Comparison of ENCODE assay signal across 14 cellular contexts in genomic region chr3:48723725-48724124, GRCh38. TPM values are rescaled to one million over a fixed set of nuclear protein-coding genes. Genes with fewer than 3 reads are reported as not detected.
A peak's percentile ranks its signal among the peaks of the same experiment; 100 is the strongest.
DNase-seq lines count a peak whose midpoint lies in the region; ATAC-seq and TF ChIP-seq lines count a peak whose summit lies in the region.
"Had no signal": no experiment of that assay in that cellular context is flagged by ENCODE, and none has a peak within 500 bp of the region (broad histone marks: within the 10 kb centered on the region; RNA-seq: fewer than 3 reads in every experiment).

No MANE protein-coding gene starts in this region.

- H3K9me3 Mint-ChIP-seq in Caco-2 (ENCODE audit: unreplicated experiment) (no peaks in the 10 kb centered on the region), endothelial cell (ENCODE audit: unreplicated experiment) (no peaks in the 10 kb centered on the region)
- H3K9me3 Mint-ChIP-seq: CD4-positive, alpha-beta memory T cell; GM23338 had no signal

- H3K27me3 Mint-ChIP-seq in Caco-2 (ENCODE audit: insufficient read depth, unreplicated experiment), result no peaks in the 10 kb centered on the region
- H3K27me3 Mint-ChIP-seq in endothelial cell (ENCODE audit: unreplicated experiment), result no peaks in the 10 kb centered on the region
- H3K27me3 Mint-ChIP-seq: CD4-positive, alpha-beta memory T cell had no signal

- intact Hi-C loops in Caco-2 (cut with micrococcal nuclease; ENCODE audit: unreplicated experiment), result no loop called here
- intact Hi-C loops in prostate gland (cut with DNase I), result no loop called here

- H3K27me3 ChIP-seq in Caco-2 (replicated peaks; ENCODE audit: control insufficient read depth, insufficient read depth, low read length), result no peaks in the 10 kb centered on the region
- no peaks in the 10 kb centered on the region for H3K27me3 ChIP-seq in prostate gland (replicated peaks; ENCODE audit: insufficient read depth)

- H3K4me1 Mint-ChIP-seq in Caco-2 (ENCODE audit: low read depth, unreplicated experiment) (peaks cover 39% of the 10 kb centered on the region), endothelial cell (ENCODE audit: unreplicated experiment) (peaks cover 7% of the 10 kb centered on the region)
- H3K4me1 Mint-ChIP-seq: CD4-positive, alpha-beta memory T cell; GM23338 had no signal

- BruUV-seq in Caco-2 (replicated peaks; lab: Mats Ljungman, UMichigan), result no TSS peak

- H3K4me1 ChIP-seq in Caco-2 (peaks cover 51% of the 10 kb centered on the region), prostate gland (replicated peaks) (peaks cover 4% of the 10 kb centered on the region)

- WGBS in prostate gland, result 74% methylated on average over 7 of the region's 7 CpGs

- H3K4me3 ChIP-seq in Caco-2 (ENCODE audit: low read depth, low read length), result no peak overlapping the region
- no peak overlapping the region for H3K4me3 ChIP-seq in prostate gland
- H3K4me3 ChIP-seq: GM23338, K562 had no signal

- no peak for TF ChIP-seq POLR2A in prostate gland (IDR thresholded peaks at IDR 0.05)

- peak overlapping the region; percentile 33 to 57 for H3K27ac ChIP-seq in prostate gland

- no peaks in the 10 kb centered on the region for H3K36me3 ChIP-seq in Caco-2 (ENCODE audit: control insufficient read depth, insufficient read depth, low read length)
- H3K36me3 ChIP-seq in prostate gland, result no peaks in the 10 kb centered on the region

- no peaks in the 10 kb centered on the region for H3K36me3 Mint-ChIP-seq in Caco-2 (ENCODE audit: insufficient read depth, unreplicated experiment)
- no peaks in the 10 kb centered on the region for H3K36me3 Mint-ChIP-seq in endothelial cell (ENCODE audit: low read depth, unreplicated experiment)
- H3K36me3 Mint-ChIP-seq: CD14-positive monocyte; CD4-positive, alpha-beta memory T cell had no signal

- CTCF ChIA-PET in Caco-2 (lab: Charles Lee), result interaction anchor here (0.6 kb wide), 1 partner anchor 264 kb away, joined by 3 read pairs; no protein-coding TSS in a partner anchor

- H3K27ac Mint-ChIP-seq in Caco-2 (ENCODE audit: unreplicated experiment) (peak overlapping the region; percentile 48), endothelial cell (ENCODE audit: unreplicated experiment) (no peak overlapping the region)
- H3K27ac Mint-ChIP-seq: CD14-positive monocyte; CD4-positive, alpha-beta memory T cell; GM23338 had no signal

- POLR2A ChIA-PET in Caco-2 (lab: Charles Lee), result no interaction called here

- H3K4me3 Mint-ChIP-seq in Caco-2 (ENCODE audit: unreplicated experiment) (peak overlapping the region; percentile 33), endothelial cell (ENCODE audit: unreplicated experiment) (peak overlapping the region; percentile 43)
- H3K4me3 Mint-ChIP-seq: CD14-positive monocyte; CD4-positive, alpha-beta memory T cell; GM23338 had no signal

- H3K9me3 ChIP-seq in Caco-2, result peaks cover 4% of the 10 kb centered on the region
- no peaks in the 10 kb centered on the region for H3K9me3 ChIP-seq in prostate gland

- DNase-seq in Caco-2 (no peak), endothelial cell (ENCODE audit: low spot score) (no peak), prostate gland (ENCODE audit: low spot score) (peak; percentile 54), NCI-H146 (lab: John Stamatoyannopoulos, UW) (no peak)
- DNase-seq: AML-193; Calu3; CD4-positive, alpha-beta memory T cell; DMS79 treated with DMSO at 0.1 percent for 48 hours; GF-D8 had no signal

- TF ChIP-seq CTCF in Caco-2 (IDR thresholded peaks at IDR 0.05; ENCODE audit: insufficient read depth in 1 of 2, low read depth in 1 of 2, low read length in 1 of 2, severe bottlenecking in 1 of 2, unreplicated experiment in 1 of 2), result no peak
- no peak for TF ChIP-seq CTCF in endothelial cell (IDR thresholded peaks at IDR 0.05; ENCODE audit: unreplicated experiment)
- TF ChIP-seq CTCF in prostate gland (IDR thresholded peaks at IDR 0.05), result no peak

- no peak for ATAC-seq in GM19351 (IDR thresholded peaks at IDR 0.05; ENCODE audit: unreplicated experiment)
- ATAC-seq in HG03045 (IDR thresholded peaks at IDR 0.05; ENCODE audit: unreplicated experiment), result no peak
- ATAC-seq: GM23338, K562 had no signal

RNA-seq across cellular contexts. Expression of gene IP6K2, which starts 6.7 kb away (rescaled TPM):
- 91.7 and 100 TPM in 2 replicates for total RNA-seq in Caco-2 (2022)
- 87.9 TPM for total RNA-seq in endothelial cell (ENCODE audit: unreplicated experiment)
- 100 to 1,000 TPM; 112 to 165 TPM for total RNA-seq in prostate gland

RNA-seq across cellular contexts. Expression of gene NCKIPSD, which starts 38.0 kb away (rescaled TPM):
- total RNA-seq in Caco-2 (2022), result 30.1 and 30.2 TPM in 2 replicates
- 34.1 TPM for total RNA-seq in endothelial cell (ENCODE audit: unreplicated experiment)
- total RNA-seq in prostate gland, result 10 to 100 TPM; 32.9 to 83.3 TPM
